ENCODE assay signal across 12 cellular contexts in the genomic region with DNA sequence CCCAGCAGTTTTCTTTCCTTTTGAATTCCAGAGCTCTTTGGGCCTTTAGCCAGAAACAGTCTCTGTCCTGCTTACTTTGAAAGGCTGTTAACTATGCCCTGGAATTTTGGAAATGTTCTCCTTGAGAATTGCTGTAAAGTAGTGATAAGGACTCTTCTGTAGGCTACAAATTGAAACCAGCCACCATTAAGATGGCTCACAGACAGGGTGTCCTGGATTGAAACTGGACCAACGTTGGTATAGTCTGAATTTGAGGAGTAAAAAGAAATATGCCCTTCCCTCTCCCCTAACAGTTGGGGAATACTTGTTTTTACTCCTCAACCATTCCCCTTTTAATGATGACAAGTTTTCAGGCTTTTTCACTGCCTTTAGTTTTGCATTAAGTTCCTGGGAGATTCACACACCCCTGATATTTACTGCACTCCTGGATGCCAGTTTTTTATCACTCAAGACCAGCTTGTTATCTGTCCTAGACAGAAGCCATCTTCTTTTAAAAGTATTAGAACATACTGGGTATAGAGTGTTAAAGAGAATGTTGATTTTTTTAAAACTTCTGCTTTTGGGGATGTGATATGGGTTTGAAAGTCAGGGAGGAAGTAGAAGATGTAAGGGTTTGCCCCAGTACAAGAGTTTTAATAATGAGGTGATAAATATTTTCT. TPM values are rescaled to one million over a fixed set of nuclear protein-coding genes. Genes with fewer than 3 reads are reported as not detected.
A peak's percentile ranks its signal among the peaks of the same experiment; 100 is the strongest.
DNase-seq lines count a peak whose midpoint lies in the region; ATAC-seq and TF ChIP-seq lines count a peak whose summit lies in the region.
"Had no signal": no experiment of that assay in that cellular context is flagged by ENCODE, and none has a peak within 500 bp of the region (broad histone marks: within the 10 kb centered on the region; RNA-seq: fewer than 3 reads in every experiment).

No MANE protein-coding gene starts in this region.

- peaks cover 8% of the 10 kb centered on the region for H3K9me3 Mint-ChIP-seq in activated T-helper 2 cell treated with anti-CD3 and anti-CD28 coated beads, Interferon-gamma antibody, Interleukin-2, Interleukin-4, amounts not matched to agents 10 μg/mL and 5 μg/mL and 100 μg/mL, durations not matched to agents 14 hours and 24 hours and 36 hours
- H3K9me3 Mint-ChIP-seq in mesothelial cell of epicardium, result peaks cover 4% of the 10 kb centered on the region
- H3K9me3 Mint-ChIP-seq: GM23338 had no signal

- TF ChIP-seq CTCF in mesothelial cell of epicardium (IDR thresholded peaks at IDR 0.05; ENCODE audit: unreplicated experiment), result no peak

- DNase-seq in AG20443 (ENCODE audit: low spot score), result peak; percentile 58
- DNase-seq in GM23248, result peak; percentile 59
- DNase-seq in activated T-helper 2 cell treated with anti-CD3 and anti-CD28 coated beads, Interferon-gamma antibody, Interleukin-2, Interleukin-4, amounts not matched to agents 10 μg/mL and 5 μg/mL and 100 μg/mL, durations not matched to agents 14 hours and 24 hours and 36 hours (ENCODE audit: low spot score), result no peak
- no peak for DNase-seq in mesothelial cell of epicardium (ENCODE audit: low spot score in 2 of 2, unreplicated experiment in 2 of 2)
- DNase-seq in superior temporal gyrus (ENCODE audit: extremely low spot score), result no peak
- DNase-seq in NCI-H1436 (lab: John Stamatoyannopoulos, UW), result no peak
- no peak for DNase-seq in NCI-H1092 (lab: John Stamatoyannopoulos, UW)
- DNase-seq: NCI-H69; psoas muscle; stimulated activated naive CD8-positive, alpha-beta T cell treated with anti-CD3 and anti-CD28 coated beads, Interleukin-15, amount 100 ng/mL, for 72 hours had no signal

- no peak for ATAC-seq in HG03432 (IDR thresholded peaks at IDR 0.05; ENCODE audit: unreplicated experiment)
- ATAC-seq: GM23338; stimulated activated naive CD8-positive, alpha-beta T cell treated with anti-CD3 and anti-CD28 coated beads, Interleukin-15, amount 100 ng/mL, for 72 hours had no signal

- H3K9me3 ChIP-seq in GM23248 (ENCODE audit: low read depth), result no peaks in the 10 kb centered on the region
- H3K9me3 ChIP-seq: psoas muscle had no signal

- H3K36me3 ChIP-seq in GM23248 (ENCODE audit: low read depth), result no peaks in the 10 kb centered on the region

- intact Hi-C loops in activated T-helper 2 cell treated with anti-CD3 and anti-CD28 coated beads, Interferon-gamma antibody, Interleukin-2, Interleukin-4, amounts not matched to agents 10 μg/mL and 5 μg/mL and 100 μg/mL, durations not matched to agents 14 hours and 24 hours and 36 hours (cut with micrococcal nuclease), result no loop called here

- in situ Hi-C loops in GM23248 (cut with MboI), result no loop called here

- peak overlapping the region; percentile 18 for H3K4me3 Mint-ChIP-seq in activated T-helper 2 cell treated with anti-CD3 and anti-CD28 coated beads, Interferon-gamma antibody, Interleukin-2, Interleukin-4, amounts not matched to agents 10 μg/mL and 5 μg/mL and 100 μg/mL, durations not matched to agents 14 hours and 24 hours and 36 hours (ENCODE audit: low read depth)
- no peak overlapping the region for H3K4me3 Mint-ChIP-seq in mesothelial cell of epicardium

- peaks cover 55% of the 10 kb centered on the region for H3K36me3 Mint-ChIP-seq in activated T-helper 2 cell treated with anti-CD3 and anti-CD28 coated beads, Interferon-gamma antibody, Interleukin-2, Interleukin-4, amounts not matched to agents 10 μg/mL and 5 μg/mL and 100 μg/mL, durations not matched to agents 14 hours and 24 hours and 36 hours (ENCODE audit: low read depth)
- peaks cover 2% of the 10 kb centered on the region for H3K36me3 Mint-ChIP-seq in mesothelial cell of epicardium

- peak overlapping the region; percentile 21; the same call in 1 of the 2 replicates for H3K27ac ChIP-seq in GM23248
- H3K27ac ChIP-seq: psoas muscle had no signal

- peaks cover 90% of the 10 kb centered on the region for H3K4me1 Mint-ChIP-seq in activated T-helper 2 cell treated with anti-CD3 and anti-CD28 coated beads, Interferon-gamma antibody, Interleukin-2, Interleukin-4, amounts not matched to agents 10 μg/mL and 5 μg/mL and 100 μg/mL, durations not matched to agents 14 hours and 24 hours and 36 hours (ENCODE audit: low read depth)
- peaks cover 81% of the 10 kb centered on the region for H3K4me1 Mint-ChIP-seq in mesothelial cell of epicardium

- H3K27me3 ChIP-seq in GM23248 (replicated peaks; ENCODE audit: insufficient read depth), result no peaks in the 10 kb centered on the region

- H3F3A ChIP-seq in GM23248 (ENCODE audit: insufficient read depth), result peaks cover 52% of the 10 kb centered on the region

- H3K27me3 Mint-ChIP-seq in activated T-helper 2 cell treated with anti-CD3 and anti-CD28 coated beads, Interferon-gamma antibody, Interleukin-2, Interleukin-4, amounts not matched to agents 10 μg/mL and 5 μg/mL and 100 μg/mL, durations not matched to agents 14 hours and 24 hours and 36 hours (ENCODE audit: low read depth), result no peaks in the 10 kb centered on the region
- no peaks in the 10 kb centered on the region for H3K27me3 Mint-ChIP-seq in mesothelial cell of epicardium (ENCODE audit: low read depth)
- H3K27me3 Mint-ChIP-seq: stimulated activated naive CD8-positive, alpha-beta T cell treated with anti-CD3 and anti-CD28 coated beads, Interleukin-15, amount 100 ng/mL, for 72 hours had no signal

- H3K4me1 ChIP-seq in GM23248 (ENCODE audit: insufficient read depth), result peaks cover 70% of the 10 kb centered on the region

- peak overlapping the region; percentile 46 for H3K4me2 ChIP-seq in GM23248 (ENCODE audit: unreplicated experiment)
- H3K4me2 ChIP-seq: GM23338 had no signal

- no peak overlapping the region for H2AFZ ChIP-seq in GM23248
- H2AFZ ChIP-seq: GM23338 had no signal

- 11 to 29% methylated on average over 1 of the region's 1 CpG for WGBS in GM23248 (ENCODE audit: low coverage in 1 of 2, low lambda C conversion rate in 2 of 2, missing lambda C conversion rate in 2 of 2), 2 experiments

- peaks cover 46% of the 10 kb centered on the region; the same call in 1 of the 2 replicates for H4K20me1 ChIP-seq in GM23248 (ENCODE audit: insufficient read depth)

- no peak overlapping the region for H3K4me3 ChIP-seq in GM23248
- H3K4me3 ChIP-seq: GM23338, psoas muscle had no signal

- H3K79me2 ChIP-seq in GM23248 (ENCODE audit: insufficient read depth), result peaks cover 99% of the 10 kb centered on the region

- H3K9ac ChIP-seq in GM23248, result no peak overlapping the region

- peak overlapping the region; percentile 33 for H3K27ac Mint-ChIP-seq in activated T-helper 2 cell treated with anti-CD3 and anti-CD28 coated beads, Interferon-gamma antibody, Interleukin-2, Interleukin-4, amounts not matched to agents 10 μg/mL and 5 μg/mL and 100 μg/mL, durations not matched to agents 14 hours and 24 hours and 36 hours
- H3K27ac Mint-ChIP-seq in mesothelial cell of epicardium, result peak overlapping the region; percentile 82
- H3K27ac Mint-ChIP-seq: GM23338 had no signal

- H3K9me2 ChIP-seq in GM23248 (ENCODE audit: insufficient read depth), result no peaks in the 10 kb centered on the region

RNA-seq across cellular contexts. Expression of gene TOP1, which starts 21.9 kb away (rescaled TPM):
- total RNA-seq in GM23248 (2014; rRNA removed; shearing (Covaris generic)), result 7.2 and 9.0 TPM in 2 replicates
- polyA plus RNA-seq in GM23248 (2016; fragmentation: Nextera tagmentation; extraction: Ambion mirVana), result 17.9 and 18.2 TPM in 2 replicates
- total RNA-seq in activated T-helper 2 cell treated with anti-CD3 and anti-CD28 coated beads, Interferon-gamma antibody, Interleukin-2, Interleukin-4, amounts not matched to agents 10 μg/mL and 5 μg/mL and 100 μg/mL, durations not matched to agents 14 hours and 24 hours and 36 hours, result 116 and 118 TPM in 2 replicates
- 76.0 to 78.6 TPM (median 76.7 TPM) in 3 replicates for total RNA-seq in mesothelial cell of epicardium

Comparison
In these comparisons a context has a peak if more than half of its experiments do, and no peak if none do; other contexts are left out.
1. DNase-seq: peak in AG20443 (single experiment) and GM23248 (single experiment); none in activated T-helper 2 cell treated with anti-CD3 and anti-CD28 coated beads, Interferon-gamma antibody, Interleukin-2, Interleukin-4, amounts not matched to agents 10 μg/mL and 5 μg/mL and 100 μg/mL, durations not matched to agents 14 hours and 24 hours and 36 hours (single experiment), mesothelial cell of epicardium (0 of 2), superior temporal gyrus (single experiment), NCI-H1436 (single experiment) and NCI-H1092 (single experiment).